Comparison of ENCODE assay signal across 1 cellular context in genomic region chrX:21839334-21840198, GRCh38.
TF ChIP-seq lines count a peak whose summit lies in the region.

MBTPS2 (plus strand) TSS chrX:21839617; CDS start chrX:21839735, 118 bp downstream.

TF ChIP-seq in HepG2, 621 proteins besides CTCF, POLR2A, EP300 and RAD21 (continued from another document and continues in another):
- TF ChIP-seq ELK4 (CRISPR knock-in tag; IDR thresholded peaks at IDR 0.05; ENCODE audit: borderline replicate concordance) (no peak; the same call in 1 of the 2 replicates), ZNF670 (CRISPR knock-in tag; IDR thresholded peaks at IDR 0.05; ENCODE audit: borderline replicate concordance) (peak; percentile 65; the same call in 1 of the 2 replicates), GPN1 (CRISPR knock-in tag; IDR thresholded peaks at IDR 0.05; ENCODE audit: borderline replicate concordance) (no peak), KAT7 (CRISPR knock-in tag; IDR thresholded peaks at IDR 0.05; ENCODE audit: borderline replicate concordance) (peak; percentile 81), NCOA2 (CRISPR knock-in tag; IDR thresholded peaks at IDR 0.05) (peak; percentile 45), MBNL3 (CRISPR knock-in tag; conservative IDR thresholded peaks at IDR 0.05) (no peak), BCLAF1 (IDR thresholded peaks at IDR 0.05) (no peak), SAP130 (CRISPR knock-in tag; IDR thresholded peaks at IDR 0.05; ENCODE audit: low read depth) (peak; percentile 78), ATRX (CRISPR knock-in tag; IDR thresholded peaks at IDR 0.05; ENCODE audit: borderline replicate concordance) (no peak), RBFOX2 (IDR thresholded peaks at IDR 0.05; ENCODE audit: low read depth, low read length) (peak; percentile 95), ZNF292 (CRISPR knock-in tag; IDR thresholded peaks at IDR 0.05; ENCODE audit: borderline replicate concordance, low read depth) (0 out of 2 replicates have a peak, but pooled peaks have one; percentile 31), ZBTB26 (CRISPR knock-in tag; IDR thresholded peaks at IDR 0.05; ENCODE audit: borderline replicate concordance) (peak; percentile 42; the same call in 1 of the 2 replicates), ZNF605 (CRISPR knock-in tag; IDR thresholded peaks at IDR 0.05) (no peak), ZNF572 (CRISPR knock-in tag; IDR thresholded peaks at IDR 0.05) (no peak), SIN3B (IDR thresholded peaks at IDR 0.05; ENCODE audit: low read length) (peak; percentile 76; the same call in 1 of the 2 replicates), PITX1 (CRISPR knock-in tag; IDR thresholded peaks at IDR 0.05) (peak; percentile 90), KLF13 (CRISPR knock-in tag; IDR thresholded peaks at IDR 0.05) (no peak), SP2 (CRISPR knock-in tag; IDR thresholded peaks at IDR 0.05) (no peak), ZNF510 (CRISPR knock-in tag; IDR thresholded peaks at IDR 0.05; ENCODE audit: low read depth) (no peak), PBX2 (CRISPR knock-in tag; IDR thresholded peaks at IDR 0.05) (no peak), DMAP1 (CRISPR knock-in tag; IDR thresholded peaks at IDR 0.05) (peak; percentile 84), KLF15 (CRISPR knock-in tag; IDR thresholded peaks at IDR 0.05; ENCODE audit: borderline replicate concordance) (no peak), SALL1 (CRISPR knock-in tag; IDR thresholded peaks at IDR 0.05) (peak; percentile 85), MZF1 (CRISPR knock-in tag; IDR thresholded peaks at IDR 0.05; ENCODE audit: borderline replicate concordance) (no peak), SKIL (CRISPR knock-in tag; IDR thresholded peaks at IDR 0.05; ENCODE audit: borderline replicate concordance) (0 out of 2 replicates have a peak, but pooled peaks have one; percentile 31), BRCA1 (CRISPR knock-in tag; IDR thresholded peaks at IDR 0.05) (0 out of 2 replicates have a peak, but pooled peaks have one; percentile 46), BORCS8-MEF2B (CRISPR knock-in tag; IDR thresholded peaks at IDR 0.05) (peak; percentile 55; the same call in 1 of the 2 replicates), CC2D1A (CRISPR knock-in tag; IDR thresholded peaks at IDR 0.05) (no peak), ZNF761 (CRISPR knock-in tag; conservative IDR thresholded peaks at IDR 0.05) (no peak), NCOA1 (CRISPR knock-in tag; IDR thresholded peaks at IDR 0.05) (no peak), DNMT1 (CRISPR knock-in tag; IDR thresholded peaks at IDR 0.05) (no peak), HIVEP1 (CRISPR knock-in tag; IDR thresholded peaks at IDR 0.05) (peak; percentile 43), PCBP2 (optimal IDR thresholded peaks at IDR 0.05; ENCODE audit: low read depth, low read length, poor library complexity, severe bottlenecking) (no peak), ZNF180 (CRISPR knock-in tag; IDR thresholded peaks at IDR 0.05; ENCODE audit: borderline replicate concordance, low read depth) (no peak), RXRB (CRISPR knock-in tag; IDR thresholded peaks at IDR 0.05; ENCODE audit: borderline replicate concordance) (peak; percentile 52; the same call in 1 of the 2 replicates), FOXC1 (CRISPR knock-in tag; IDR thresholded peaks at IDR 0.05; ENCODE audit: borderline replicate concordance) (peak; percentile 39; the same call in 1 of the 2 replicates), SMARCE1 (IDR thresholded peaks at IDR 0.05; ENCODE audit: borderline replicate concordance) (no peak), ZNF749 (CRISPR knock-in tag; IDR thresholded peaks at IDR 0.05; ENCODE audit: borderline replicate concordance) (peak; percentile 63; the same call in 1 of the 2 replicates), ZNF775 (CRISPR knock-in tag; IDR thresholded peaks at IDR 0.05; ENCODE audit: borderline replicate concordance) (no peak)
- TF ChIP-seq, protein P1, sequence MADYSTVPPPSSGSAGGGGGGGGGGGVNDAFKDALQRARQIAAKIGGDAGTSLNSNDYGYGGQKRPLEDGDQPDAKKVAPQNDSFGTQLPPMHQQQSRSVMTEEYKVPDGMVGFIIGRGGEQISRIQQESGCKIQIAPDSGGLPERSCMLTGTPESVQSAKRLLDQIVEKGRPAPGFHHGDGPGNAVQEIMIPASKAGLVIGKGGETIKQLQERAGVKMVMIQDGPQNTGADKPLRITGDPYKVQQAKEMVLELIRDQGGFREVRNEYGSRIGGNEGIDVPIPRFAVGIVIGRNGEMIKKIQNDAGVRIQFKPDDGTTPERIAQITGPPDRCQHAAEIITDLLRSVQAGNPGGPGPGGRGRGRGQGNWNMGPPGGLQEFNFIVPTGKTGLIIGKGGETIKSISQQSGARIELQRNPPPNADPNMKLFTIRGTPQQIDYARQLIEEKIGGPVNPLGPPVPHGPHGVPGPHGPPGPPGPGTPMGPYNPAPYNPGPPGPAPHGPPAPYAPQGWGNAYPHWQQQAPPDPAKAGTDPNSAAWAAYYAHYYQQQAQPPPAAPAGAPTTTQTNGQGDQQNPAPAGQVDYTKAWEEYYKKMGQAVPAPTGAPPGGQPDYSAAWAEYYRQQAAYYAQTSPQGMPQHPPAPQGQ (CRISPR knock-in tag; IDR thresholded peaks at IDR 0.05; ENCODE audit: borderline replicate concordance) = no peak
- TF ChIP-seq, protein P2, sequence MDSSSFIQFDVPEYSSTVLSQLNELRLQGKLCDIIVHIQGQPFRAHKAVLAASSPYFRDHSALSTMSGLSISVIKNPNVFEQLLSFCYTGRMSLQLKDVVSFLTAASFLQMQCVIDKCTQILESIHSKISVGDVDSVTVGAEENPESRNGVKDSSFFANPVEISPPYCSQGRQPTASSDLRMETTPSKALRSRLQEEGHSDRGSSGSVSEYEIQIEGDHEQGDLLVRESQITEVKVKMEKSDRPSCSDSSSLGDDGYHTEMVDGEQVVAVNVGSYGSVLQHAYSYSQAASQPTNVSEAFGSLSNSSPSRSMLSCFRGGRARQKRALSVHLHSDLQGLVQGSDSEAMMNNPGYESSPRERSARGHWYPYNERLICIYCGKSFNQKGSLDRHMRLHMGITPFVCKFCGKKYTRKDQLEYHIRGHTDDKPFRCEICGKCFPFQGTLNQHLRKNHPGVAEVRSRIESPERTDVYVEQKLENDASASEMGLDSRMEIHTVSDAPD (CRISPR knock-in tag; IDR thresholded peaks at IDR 0.05) = no peak; the same call in 1 of the 2 replicates
- TF ChIP-seq, protein P3, sequence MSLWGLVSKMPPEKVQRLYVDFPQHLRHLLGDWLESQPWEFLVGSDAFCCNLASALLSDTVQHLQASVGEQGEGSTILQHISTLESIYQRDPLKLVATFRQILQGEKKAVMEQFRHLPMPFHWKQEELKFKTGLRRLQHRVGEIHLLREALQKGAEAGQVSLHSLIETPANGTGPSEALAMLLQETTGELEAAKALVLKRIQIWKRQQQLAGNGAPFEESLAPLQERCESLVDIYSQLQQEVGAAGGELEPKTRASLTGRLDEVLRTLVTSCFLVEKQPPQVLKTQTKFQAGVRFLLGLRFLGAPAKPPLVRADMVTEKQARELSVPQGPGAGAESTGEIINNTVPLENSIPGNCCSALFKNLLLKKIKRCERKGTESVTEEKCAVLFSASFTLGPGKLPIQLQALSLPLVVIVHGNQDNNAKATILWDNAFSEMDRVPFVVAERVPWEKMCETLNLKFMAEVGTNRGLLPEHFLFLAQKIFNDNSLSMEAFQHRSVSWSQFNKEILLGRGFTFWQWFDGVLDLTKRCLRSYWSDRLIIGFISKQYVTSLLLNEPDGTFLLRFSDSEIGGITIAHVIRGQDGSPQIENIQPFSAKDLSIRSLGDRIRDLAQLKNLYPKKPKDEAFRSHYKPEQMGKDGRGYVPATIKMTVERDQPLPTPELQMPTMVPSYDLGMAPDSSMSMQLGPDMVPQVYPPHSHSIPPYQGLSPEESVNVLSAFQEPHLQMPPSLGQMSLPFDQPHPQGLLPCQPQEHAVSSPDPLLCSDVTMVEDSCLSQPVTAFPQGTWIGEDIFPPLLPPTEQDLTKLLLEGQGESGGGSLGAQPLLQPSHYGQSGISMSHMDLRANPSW (CRISPR knock-in tag; IDR thresholded peaks at IDR 0.05; ENCODE audit: borderline replicate concordance) = no peak
- TF ChIP-seq, protein P4, sequence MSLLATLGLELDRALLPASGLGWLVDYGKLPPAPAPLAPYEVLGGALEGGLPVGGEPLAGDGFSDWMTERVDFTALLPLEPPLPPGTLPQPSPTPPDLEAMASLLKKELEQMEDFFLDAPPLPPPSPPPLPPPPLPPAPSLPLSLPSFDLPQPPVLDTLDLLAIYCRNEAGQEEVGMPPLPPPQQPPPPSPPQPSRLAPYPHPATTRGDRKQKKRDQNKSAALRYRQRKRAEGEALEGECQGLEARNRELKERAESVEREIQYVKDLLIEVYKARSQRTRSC (CRISPR knock-in tag; IDR thresholded peaks at IDR 0.05; ENCODE audit: low read depth) = peak; percentile 42; the same call in 1 of the 2 replicates
- TF ChIP-seq, protein P5, sequence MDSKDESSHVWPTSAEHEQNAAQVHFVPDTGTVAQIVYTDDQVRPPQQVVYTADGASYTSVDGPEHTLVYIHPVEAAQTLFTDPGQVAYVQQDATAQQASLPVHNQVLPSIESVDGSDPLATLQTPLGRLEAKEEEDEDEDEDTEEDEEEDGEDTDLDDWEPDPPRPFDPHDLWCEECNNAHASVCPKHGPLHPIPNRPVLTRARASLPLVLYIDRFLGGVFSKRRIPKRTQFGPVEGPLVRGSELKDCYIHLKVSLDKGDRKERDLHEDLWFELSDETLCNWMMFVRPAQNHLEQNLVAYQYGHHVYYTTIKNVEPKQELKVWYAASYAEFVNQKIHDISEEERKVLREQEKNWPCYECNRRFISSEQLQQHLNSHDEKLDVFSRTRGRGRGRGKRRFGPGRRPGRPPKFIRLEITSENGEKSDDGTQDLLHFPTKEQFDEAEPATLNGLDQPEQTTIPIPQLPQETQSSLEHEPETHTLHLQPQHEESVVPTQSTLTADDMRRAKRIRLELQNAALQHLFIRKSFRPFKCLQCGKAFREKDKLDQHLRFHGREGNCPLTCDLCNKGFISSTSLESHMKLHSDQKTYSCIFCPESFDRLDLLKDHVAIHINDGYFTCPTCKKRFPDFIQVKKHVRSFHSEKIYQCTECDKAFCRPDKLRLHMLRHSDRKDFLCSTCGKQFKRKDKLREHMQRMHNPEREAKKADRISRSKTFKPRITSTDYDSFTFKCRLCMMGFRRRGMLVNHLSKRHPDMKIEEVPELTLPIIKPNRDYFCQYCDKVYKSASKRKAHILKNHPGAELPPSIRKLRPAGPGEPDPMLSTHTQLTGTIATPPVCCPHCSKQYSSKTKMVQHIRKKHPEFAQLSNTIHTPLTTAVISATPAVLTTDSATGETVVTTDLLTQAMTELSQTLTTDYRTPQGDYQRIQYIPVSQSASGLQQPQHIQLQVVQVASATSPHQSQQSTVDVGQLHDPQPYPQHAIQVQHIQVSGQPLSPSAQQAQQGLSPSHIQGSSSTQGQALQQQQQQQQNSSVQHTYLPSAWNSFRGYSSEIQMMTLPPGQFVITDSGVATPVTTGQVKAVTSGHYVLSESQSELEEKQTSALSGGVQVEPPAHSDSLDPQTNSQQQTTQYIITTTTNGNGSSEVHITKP (CRISPR knock-in tag; IDR thresholded peaks at IDR 0.05; ENCODE audit: low read depth) = no peak
